ENCODE assay signal across 29 cellular contexts in genomic region chr2:215912299-215912842, GRCh38.
A peak's percentile ranks its signal among the peaks of the same experiment; 100 is the strongest.
DNase-seq lines count a peak whose midpoint lies in the region; ATAC-seq, FAIRE-seq and TF ChIP-seq lines count a peak whose summit lies in the region.
"Had no signal": no experiment of that assay in that cellular context is flagged by ENCODE, and none has a peak within 500 bp of the region (broad histone marks: within the 10 kb centered on the region; RNA-seq: fewer than 3 reads in every experiment).

No MANE protein-coding gene starts in this region.

- SMC1A ChIA-PET in GM12878 (lab: Charles Lee; ENCODE audit: uncharacterized antibody, unreplicated experiment) = interaction anchor here (0.8 to 15.1 kb wide), 22 partner anchors 10 to 548 kb away, joined by 3 to 185 read pairs (median 10); no protein-coding TSS in a partner anchor

- FAIRE-seq in GM12878 (lab: Jason Lieb, UNC) = no peak
- FAIRE-seq: HTR-8/SVneo had no signal

- RAD21 ChIA-PET in GM12878 (lab: Charles Lee; ENCODE audit: unreplicated experiment) = interaction anchor here (0.6 to 3.8 kb wide), 13 partner anchors 11 to 457 kb away, joined by 3 to 76 read pairs (median 11); no protein-coding TSS in a partner anchor

- BruUV-seq in GM12878 (replicated peaks; lab: Mats Ljungman, UMichigan) = no TSS peak

- no peak for TF ChIP-seq POLR2A in GM12878 (IDR thresholded peaks at IDR 0.05; ENCODE audit: low read depth, low read length)

- no peak overlapping the region for H3K9ac ChIP-seq in GM12878 (ENCODE audit: control insufficient read depth, insufficient read depth, low read length)

- no peaks in the 10 kb centered on the region for H4K20me1 ChIP-seq in GM12878 (ENCODE audit: control insufficient read depth, insufficient read depth)

- DNase-seq in cardiac muscle cell (ENCODE audit: low read depth in 1 of 2, low spot score in 1 of 2) (no peak), left ventricle myocardium inferior (no peak), GM12878 (ENCODE audit: low read depth, low spot score) (no peak), fibroblast of villous mesenchyme (ENCODE audit: low read depth) (no peak), type B pancreatic cell (ENCODE audit: extremely low spot score, unreplicated experiment) (no peak), NCI-H226 (no peak)
- no peak for DNase-seq in activated naive CD8-positive, alpha-beta T cell treated with anti-CD3 and anti-CD28 coated beads, Interleukin-2, amount 50 U/mL, for 24 hours
- DNase-seq: 8988T; activated CD4-positive, alpha-beta T cell treated with anti-CD3 and anti-CD28 coated beads for 4 hours; activated T-cell treated with anti-CD3 and anti-CD28 coated beads for 4 hours; AML-193; CD8-positive, alpha-beta T cell; cerebellar nuclear complex; hippocampal formation; MV-4-11; naive thymus-derived CD8-positive, alpha-beta T cell; NCI-H1436 treated with DMSO at 0.1 percent for 48 hours; NCI-H2107; NCI-H446 treated with DMSO at 0.1 percent for 48 hours; retina; thyroid gland had no signal

- CTCF ChIA-PET in GM12878 (lab: Yijun Ruan, JAX) = interaction anchor here (1.0 to 4.8 kb wide), 8 partner anchors 10 to 458 kb away, joined by 3 to 16 read pairs (median 5); no protein-coding TSS in a partner anchor

- no peak overlapping the region for H3K4me2 ChIP-seq in GM12878 (ENCODE audit: control insufficient read depth, insufficient read depth)

- H3K36me3 ChIP-seq in cardiac muscle cell (no peaks in the 10 kb centered on the region), left ventricle myocardium inferior (no peaks in the 10 kb centered on the region), GM12878 (ENCODE audit: control insufficient read depth in 2 of 2, insufficient read depth in 2 of 2, low read length in 1 of 2) (no peaks in the 10 kb centered on the region)
- H3K36me3 ChIP-seq: gastroesophageal sphincter, HAP-1, thyroid gland had no signal

- no peaks in the 10 kb centered on the region for H3K9me3 Mint-ChIP-seq in type B pancreatic cell
- H3K9me3 Mint-ChIP-seq in activated naive CD8-positive, alpha-beta T cell treated with anti-CD3 and anti-CD28 coated beads, Interleukin-2, amount 50 U/mL, for 24 hours = no peaks in the 10 kb centered on the region
- H3K9me3 Mint-ChIP-seq: activated naive CD4-positive, alpha-beta T cell treated with anti-CD3 and anti-CD28 coated beads, Interleukin-2, amount 50 U/mL, for 72 hours; CD8-positive, alpha-beta T cell; naive thymus-derived CD8-positive, alpha-beta T cell; stimulated activated naive CD8-positive, alpha-beta T cell treated with anti-CD3 and anti-CD28 coated beads, Interleukin-15, Interleukin-2, amounts not matched to agents 100 ng/mL and 50 ng/mL, for 24 hours; T-helper 2 cell treated with Interferon-gamma antibody and Interleukin-4, amounts not matched to agents 5 μg/mL and 100 μg/mL, for 36 hours had no signal

- H3K4me3 ChIP-seq in cardiac muscle cell = no peak overlapping the region
- no peak overlapping the region for H3K4me3 ChIP-seq in left ventricle myocardium inferior
- no peak overlapping the region for H3K4me3 ChIP-seq in GM12878
- no peak overlapping the region for H3K4me3 ChIP-seq in fibroblast of villous mesenchyme (ENCODE audit: low read depth, low read length)
- H3K4me3 ChIP-seq: gastroesophageal sphincter, HAP-1, skin epidermis, thyroid gland had no signal

- H3K9me3 ChIP-seq in cardiac muscle cell (ENCODE audit: low read depth) = no peaks in the 10 kb centered on the region
- H3K9me3 ChIP-seq in left ventricle myocardium inferior (replicated peaks) = peaks cover 15% of the 10 kb centered on the region
- peaks cover under 1% of the 10 kb centered on the region; the same call in 2 of the 3 replicates for H3K9me3 ChIP-seq in GM12878 (replicated peaks; ENCODE audit: control insufficient read depth, insufficient read depth, low read length)
- H3K9me3 ChIP-seq: gastroesophageal sphincter, HAP-1, thyroid gland had no signal

- intact Hi-C loops in left ventricle myocardium inferior (cut with micrococcal nuclease) = no loop called here
- intact Hi-C loops in GM12878 (cut with micrococcal nuclease; ENCODE audit: unreplicated experiment) = no loop called here

- TF ChIP-seq EP300 in GM12878 (IDR thresholded peaks at IDR 0.05; ENCODE audit: borderline replicate concordance in 1 of 2, control insufficient read depth in 1 of 2, low read depth in 2 of 2, low read length in 2 of 2) = no peak

- H3K79me2 ChIP-seq in GM12878 (ENCODE audit: control insufficient read depth, insufficient read depth, low read length) = no peaks in the 10 kb centered on the region

- no peak overlapping the region for H2AFZ ChIP-seq in GM12878 (ENCODE audit: control insufficient read depth, low read depth, low read length)

- TF ChIP-seq CTCF in cardiac muscle cell (IDR thresholded peaks at IDR 0.05; ENCODE audit: low read depth, low read length) (peak; percentile 17), left ventricle myocardium inferior (IDR thresholded peaks at IDR 0.05; ENCODE audit: borderline replicate concordance) (no peak), GM12878 (IDR thresholded peaks at IDR 0.05 in 2 of 3, conservative IDR thresholded peaks at IDR 0.05 in 1 of 3; ENCODE audit: control insufficient read depth in 2 of 3, extremely low read depth in 1 of 3, insufficient read depth in 1 of 3, low read depth in 3 of 3, low read length in 3 of 3) (no peak), fibroblast of villous mesenchyme (IDR thresholded peaks at IDR 0.05; ENCODE audit: insufficient read depth, low read depth, low read length) (peak; percentile 20), type B pancreatic cell (conservative IDR thresholded peaks at IDR 0.05) (peak; percentile 58)

- no peak for ATAC-seq in GM12878
- ATAC-seq in activated naive CD8-positive, alpha-beta T cell treated with anti-CD3 and anti-CD28 coated beads, Interleukin-2, amount 50 U/mL, for 24 hours = no peak
- no peak for ATAC-seq in HG03196 (IDR thresholded peaks at IDR 0.05; ENCODE audit: unreplicated experiment)
- ATAC-seq: activated naive CD4-positive, alpha-beta T cell treated with anti-CD3 and anti-CD28 coated beads, Interleukin-2, amount 50 U/mL, for 72 hours; CD8-positive, alpha-beta T cell; gastroesophageal sphincter; naive thymus-derived CD8-positive, alpha-beta T cell had no signal

- H3K4me1 Mint-ChIP-seq in type B pancreatic cell (ENCODE audit: unreplicated experiment) = no peaks in the 10 kb centered on the region
- peaks cover 2% of the 10 kb centered on the region for H3K4me1 Mint-ChIP-seq in activated naive CD8-positive, alpha-beta T cell treated with anti-CD3 and anti-CD28 coated beads, Interleukin-2, amount 50 U/mL, for 24 hours

- 78% methylated on average over 6 of the region's 6 CpGs for WGBS in GM12878 (ENCODE audit: insufficient coverage, insufficient replicate concordance, low lambda C conversion rate, missing lambda C conversion rate)

- POLR2A ChIA-PET in GM12878 (lab: Charles Lee) = interaction anchor here (0.9 to 1.6 kb wide), 3 partner anchors 9 to 67 kb away, joined by 3 to 4 read pairs (median 3); no protein-coding TSS in a partner anchor

- H3K27ac Mint-ChIP-seq in type B pancreatic cell = no peak overlapping the region
- no peak overlapping the region for H3K27ac Mint-ChIP-seq in activated naive CD8-positive, alpha-beta T cell treated with anti-CD3 and anti-CD28 coated beads, Interleukin-2, amount 50 U/mL, for 24 hours
- H3K27ac Mint-ChIP-seq: activated naive CD4-positive, alpha-beta T cell treated with anti-CD3 and anti-CD28 coated beads, Interleukin-2, amount 50 U/mL, for 72 hours; CD8-positive, alpha-beta T cell; naive thymus-derived CD8-positive, alpha-beta T cell; stimulated activated naive CD8-positive, alpha-beta T cell treated with anti-CD3 and anti-CD28 coated beads, Interleukin-15, Interleukin-2, amounts not matched to agents 100 ng/mL and 50 ng/mL, for 24 hours; T-helper 2 cell treated with Interferon-gamma antibody and Interleukin-4, amounts not matched to agents 5 μg/mL and 100 μg/mL, for 36 hours had no signal

- TF ChIP-seq RAD21 in GM12878 (IDR thresholded peaks at IDR 0.05; ENCODE audit: insufficient read depth, low read depth, low read length) = no peak

- no peaks in the 10 kb centered on the region for H3K27me3 Mint-ChIP-seq in type B pancreatic cell
- H3K27me3 Mint-ChIP-seq in activated naive CD8-positive, alpha-beta T cell treated with anti-CD3 and anti-CD28 coated beads, Interleukin-2, amount 50 U/mL, for 24 hours = peaks cover 6% of the 10 kb centered on the region

- H3K27ac ChIP-seq in cardiac muscle cell (no peak overlapping the region), left ventricle myocardium inferior (replicated peaks) (no peak overlapping the region), GM12878 (ENCODE audit: control insufficient read depth, insufficient read depth) (no peak overlapping the region)
- H3K27ac ChIP-seq: gastroesophageal sphincter, skin epidermis, thyroid gland had no signal

- H3K4me3 Mint-ChIP-seq in type B pancreatic cell = no peak overlapping the region
- H3K4me3 Mint-ChIP-seq in activated naive CD8-positive, alpha-beta T cell treated with anti-CD3 and anti-CD28 coated beads, Interleukin-2, amount 50 U/mL, for 24 hours = no peak overlapping the region
- H3K4me3 Mint-ChIP-seq: CD8-positive, alpha-beta T cell; naive thymus-derived CD8-positive, alpha-beta T cell; stimulated activated naive CD8-positive, alpha-beta T cell treated with anti-CD3 and anti-CD28 coated beads, Interleukin-15, Interleukin-2, amounts not matched to agents 100 ng/mL and 50 ng/mL, for 24 hours; T-helper 2 cell treated with Interferon-gamma antibody and Interleukin-4, amounts not matched to agents 5 μg/mL and 100 μg/mL, for 36 hours had no signal

- no peaks in the 10 kb centered on the region for H3K36me3 Mint-ChIP-seq in type B pancreatic cell
- H3K36me3 Mint-ChIP-seq in activated naive CD8-positive, alpha-beta T cell treated with anti-CD3 and anti-CD28 coated beads, Interleukin-2, amount 50 U/mL, for 24 hours (ENCODE audit: low read depth) = no peaks in the 10 kb centered on the region
- H3K36me3 Mint-ChIP-seq: activated naive CD4-positive, alpha-beta T cell treated with anti-CD3 and anti-CD28 coated beads, Interleukin-2, amount 50 U/mL, for 72 hours; CD8-positive, alpha-beta T cell; naive thymus-derived CD8-positive, alpha-beta T cell had no signal

- H3K27me3 ChIP-seq in cardiac muscle cell (no peaks in the 10 kb centered on the region), left ventricle myocardium inferior (ENCODE audit: low read depth) (no peaks in the 10 kb centered on the region), GM12878 (replicated peaks in 1 of 2; ENCODE audit: control insufficient read depth in 2 of 2, insufficient read depth in 2 of 2, low read length in 1 of 2) (no peaks in the 10 kb centered on the region)
- H3K27me3 ChIP-seq: gastroesophageal sphincter, thyroid gland had no signal

- no peaks in the 10 kb centered on the region for H3K4me1 ChIP-seq in cardiac muscle cell (ENCODE audit: low read depth)
- H3K4me1 ChIP-seq in left ventricle myocardium inferior = no peaks in the 10 kb centered on the region
- peaks cover 10% of the 10 kb centered on the region; the same call in 1 of the 2 replicates for H3K4me1 ChIP-seq in GM12878 (ENCODE audit: control insufficient read depth, insufficient read depth, low read length)
- H3K4me1 ChIP-seq: gastroesophageal sphincter, HAP-1, thyroid gland had no signal

- in situ Hi-C loops in GM12878 (cut with MboI) = loop anchor here (25.0 kb wide), 1 partner anchor 450 kb away; no protein-coding TSS in a partner anchor

TF ChIP-seq in GM12878, 131 proteins besides CTCF, POLR2A, EP300 and RAD21 (continues in another document):
- TF ChIP-seq ZNF24 (IDR thresholded peaks at IDR 0.05) = 0 out of 2 replicates have a peak, but pooled peaks have one; percentile 8

Comparison
In these comparisons a context has a peak if more than half of its experiments do, and no peak if none do; other contexts are left out.
1. CTCF ChIP-seq: peak in cardiac muscle cell (single experiment), fibroblast of villous mesenchyme (single experiment) and type B pancreatic cell (single experiment); none in left ventricle myocardium inferior (single experiment) and GM12878 (0 of 3).